In the genomic region with DNA sequence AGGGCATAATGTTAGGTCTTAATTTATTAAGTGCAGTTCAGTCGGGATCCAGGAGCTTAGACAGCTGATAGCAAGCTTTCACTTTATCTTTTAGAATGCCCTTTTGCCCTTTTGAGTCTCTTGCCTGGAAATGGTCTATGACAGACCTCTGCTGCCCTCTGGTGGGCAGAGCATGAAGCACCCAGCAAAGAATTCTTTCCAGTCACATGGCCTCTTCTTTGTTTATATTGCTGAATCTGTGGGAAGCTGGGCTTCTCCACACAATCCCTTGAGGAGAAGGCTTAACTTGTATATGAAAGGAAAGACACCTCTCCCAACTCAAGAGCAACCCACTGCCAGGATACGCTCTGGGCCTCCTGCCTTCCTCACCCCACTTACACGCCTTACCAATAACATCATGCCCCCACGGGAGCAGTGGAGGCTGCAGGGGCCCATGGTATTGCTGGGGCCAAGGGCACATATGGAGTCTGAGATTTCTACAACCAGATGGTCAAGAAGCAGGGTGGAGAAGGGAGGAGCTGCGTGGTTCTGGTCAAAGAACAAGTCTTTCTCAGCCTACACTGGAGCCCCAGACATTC, we compare ENCODE assay signal across 8 cellular contexts. TPM values are rescaled to one million over a fixed set of nuclear protein-coding genes. Genes with fewer than 3 reads are reported as not detected.
DNase-seq lines count a peak whose midpoint lies in the region; ATAC-seq and TF ChIP-seq lines count a peak whose summit lies in the region.

No MANE protein-coding gene starts in this region.

- H3K4me1 Mint-ChIP-seq in activated CD4-positive, alpha-beta T cell treated with anti-CD3 and anti-CD28 coated beads, Interleukin-2, amount 10 ng/mL, durations not matched to agents 7 days and 5 days: peaks cover 4% of the 10 kb centered on the region

- H3K4me3 Mint-ChIP-seq in activated CD4-positive, alpha-beta T cell treated with anti-CD3 and anti-CD28 coated beads, Interleukin-2, amount 10 ng/mL, durations not matched to agents 7 days and 5 days: no peak overlapping the region

- CTCF ChIA-PET in activated CD4-positive, alpha-beta T cell treated with anti-CD3 and anti-CD28 coated beads, Interleukin-2, amount 10 ng/mL, durations not matched to agents 7 days and 5 days (lab: Charles Lee): interaction anchor here (0.6 to 2.4 kb wide), 33 partner anchors 9 to 675 kb away, joined by 3 to 15 read pairs (median 4); a partner anchor contains a TSS

- no peaks in the 10 kb centered on the region for H3K9me3 ChIP-seq in BLaER1 treated with 17β-estradiol and CSF1 and Interleukin-3, amounts not matched to agents 10 nM and 100 nM (replicated peaks in 1 of 11)
- H3K9me3 ChIP-seq in lower lobe of right lung: no peaks in the 10 kb centered on the region

- peak; percentile 91 for TF ChIP-seq CTCF in HFF-Myc (IDR thresholded peaks at IDR 0.05; ENCODE audit: low read depth, low read length, missing control alignments)
- TF ChIP-seq CTCF in lower lobe of right lung (IDR thresholded peaks at IDR 0.05): peak; percentile 95

- peaks cover 6 to 21% (median 10%) of the 10 kb centered on the region in 10 experiments for H3K4me1 ChIP-seq in BLaER1 treated with 17β-estradiol and CSF1 and Interleukin-3, amounts not matched to agents 10 nM and 100 nM
- peaks cover 12% of the 10 kb centered on the region for H3K4me1 ChIP-seq in lower lobe of right lung

- peak overlapping the region; percentile 21 to 80 (median 46); a peak in 20 of 22 replicates for H3K4me2 ChIP-seq in BLaER1 treated with 17β-estradiol and CSF1 and Interleukin-3, amounts not matched to agents 10 nM and 100 nM

- H3K9ac ChIP-seq in BLaER1 treated with 17β-estradiol and CSF1 and Interleukin-3, amounts not matched to agents 10 nM and 100 nM: peak overlapping the region in 10 of 11 experiments; percentile 21 to 71 (median 50); a peak in 18 of 22 replicates

- H3K27ac ChIP-seq in BLaER1 treated with 17β-estradiol and CSF1 and Interleukin-3, amounts not matched to agents 10 nM and 100 nM: peak overlapping the region in 9 of 11 experiments; percentile 27 to 75 (median 57); a peak in 17 of 22 replicates
- H3K27ac ChIP-seq in lower lobe of right lung: peak overlapping the region; percentile 43

- intact Hi-C loops in lower lobe of right lung (cut with DNase I): loop anchor here (10.0 kb wide), 1 partner anchor 226 kb away; a partner anchor contains a TSS

- no peak overlapping the region for H3K27ac Mint-ChIP-seq in activated CD4-positive, alpha-beta T cell treated with anti-CD3 and anti-CD28 coated beads, Interleukin-2, amount 10 ng/mL, durations not matched to agents 7 days and 5 days

- no peaks in the 10 kb centered on the region for H3K36me3 ChIP-seq in BLaER1 treated with 17β-estradiol and CSF1 and Interleukin-3, amounts not matched to agents 10 nM and 100 nM
- H3K36me3 ChIP-seq in lower lobe of right lung: no peaks in the 10 kb centered on the region

- no peaks in the 10 kb centered on the region for H3K9me3 Mint-ChIP-seq in activated CD4-positive, alpha-beta T cell treated with anti-CD3 and anti-CD28 coated beads, Interleukin-2, amount 10 ng/mL, durations not matched to agents 7 days and 5 days

- H3K27me3 Mint-ChIP-seq in activated CD4-positive, alpha-beta T cell treated with anti-CD3 and anti-CD28 coated beads, Interleukin-2, amount 10 ng/mL, durations not matched to agents 7 days and 5 days: peaks cover 2% of the 10 kb centered on the region

- H3K27me3 ChIP-seq in BLaER1 treated with 17β-estradiol and CSF1 and Interleukin-3, amounts not matched to agents 10 nM and 100 nM: no peaks in the 10 kb centered on the region
- no peaks in the 10 kb centered on the region for H3K27me3 ChIP-seq in lower lobe of right lung (ENCODE audit: low read depth)

- H3K4me3 ChIP-seq in BLaER1 treated with 17β-estradiol and CSF1 and Interleukin-3, amounts not matched to agents 10 nM and 100 nM: no peak overlapping the region
- no peak overlapping the region for H3K4me3 ChIP-seq in HFF-Myc (replicated peaks; ENCODE audit: low read depth, low read length)
- H3K4me3 ChIP-seq in lower lobe of right lung: no peak overlapping the region

- H3K36me3 Mint-ChIP-seq in activated CD4-positive, alpha-beta T cell treated with anti-CD3 and anti-CD28 coated beads, Interleukin-2, amount 10 ng/mL, durations not matched to agents 7 days and 5 days (ENCODE audit: low read depth): no peaks in the 10 kb centered on the region

- POLR2A ChIA-PET in activated CD4-positive, alpha-beta T cell treated with anti-CD3 and anti-CD28 coated beads, Interleukin-2, amount 10 ng/mL, durations not matched to agents 7 days and 5 days (lab: Charles Lee): interaction anchor here (0.7 kb wide), 1 partner anchor 315 kb away, joined by 3 read pairs; no protein-coding TSS in a partner anchor

- DNase-seq in HFF-Myc (ENCODE audit: extremely low read depth, low read depth): peak; percentile 74
- peak; percentile 76 to 91 for DNase-seq in NCI-H526 (lab: John Stamatoyannopoulos, UW)
- peak; percentile 85 for DNase-seq in activated CD4-positive, alpha-beta T cell treated with anti-CD3 and anti-CD28 coated beads, Interleukin-2, amount 10 ng/mL, durations not matched to agents 7 days and 5 days
- peak; percentile 51 to 71 for DNase-seq in dermis microvascular lymphatic vessel endothelial cell (ENCODE audit: low read depth in 2 of 2)
- DNase-seq in lower lobe of right lung: peak; percentile 77
- DNase-seq in stimulated activated CD4-positive, alpha-beta T cell treated with anti-CD3 and anti-CD28 coated beads, TNF-alpha, amount 100 ng/mL, for 1 hour (ENCODE audit: low read depth in 3 of 3, low spot score in 1 of 3): peak; percentile 57 to 74 (median 61)

- ATAC-seq in lower lobe of right lung: peak; percentile 87 to 93
- no peak for ATAC-seq in HG03520 (IDR thresholded peaks at IDR 0.05; ENCODE audit: unreplicated experiment)

- H4K20me1 ChIP-seq in BLaER1 treated with 17β-estradiol and CSF1 and Interleukin-3, amounts not matched to agents 10 nM and 100 nM: no peaks in the 10 kb centered on the region

RNA-seq across cellular contexts. Expression of a gene that starts 20.4 kb away (rescaled TPM):
- not detected for total RNA-seq in activated CD4-positive, alpha-beta T cell treated with anti-CD3 and anti-CD28 coated beads, Interleukin-2, amount 10 ng/mL, durations not matched to agents 7 days and 5 days
- total RNA-seq in dermis microvascular lymphatic vessel endothelial cell: not detected in 2 replicates
- total RNA-seq in lower lobe of right lung: 3.4 TPM

RNA-seq across cellular contexts. Expression of a gene that starts 20.5 kb away (rescaled TPM):
- 10 to 100 TPM; 32.0 to 33.5 TPM for total RNA-seq in activated CD4-positive, alpha-beta T cell treated with anti-CD3 and anti-CD28 coated beads, Interleukin-2, amount 10 ng/mL, durations not matched to agents 7 days and 5 days
- total RNA-seq in dermis microvascular lymphatic vessel endothelial cell: 13.9 and 16.2 TPM in 2 replicates
- 30.8 TPM for total RNA-seq in lower lobe of right lung

RNA-seq across cellular contexts. Expression of a gene that starts 41.2 kb away (rescaled TPM):
- total RNA-seq in activated CD4-positive, alpha-beta T cell treated with anti-CD3 and anti-CD28 coated beads, Interleukin-2, amount 10 ng/mL, durations not matched to agents 7 days and 5 days: 100 to 1,000 TPM; 232 to 244 TPM
- 9.6 and 17.1 TPM in 2 replicates for total RNA-seq in dermis microvascular lymphatic vessel endothelial cell
- total RNA-seq in lower lobe of right lung: 3.5 TPM

RNA-seq across cellular contexts. Expression of a gene that starts 49.1 kb away (rescaled TPM):
- not detected for total RNA-seq in activated CD4-positive, alpha-beta T cell treated with anti-CD3 and anti-CD28 coated beads, Interleukin-2, amount 10 ng/mL, durations not matched to agents 7 days and 5 days
- total RNA-seq in dermis microvascular lymphatic vessel endothelial cell (not detected in 2 replicates), lower lobe of right lung (not detected)

RNA-seq across cellular contexts. Expression of a gene that starts 55.8 kb away (rescaled TPM):
- total RNA-seq in activated CD4-positive, alpha-beta T cell treated with anti-CD3 and anti-CD28 coated beads, Interleukin-2, amount 10 ng/mL, durations not matched to agents 7 days and 5 days: not detected
- total RNA-seq in dermis microvascular lymphatic vessel endothelial cell: 0.13 TPM in 1 of 2 replicates, not detected in the other
- total RNA-seq in lower lobe of right lung: not detected

Comparison
In these comparisons a context has a peak if more than half of its experiments do, and no peak if none do; other contexts are left out.
1. RNA of a gene that starts 41.2 kb away (total RNA-seq): 232 to 244 TPM in activated CD4-positive, alpha-beta T cell treated with anti-CD3 and anti-CD28 coated beads, Interleukin-2, amount 10 ng/mL, durations not matched to agents 7 days and 5 days; 9.6 to 17.1 TPM in dermis microvascular lymphatic vessel endothelial cell and 3.5 TPM in lower lobe of right lung (single experiment); every median in the first group is over 10 times any median in the second.
2. Peak in every context shown above with its lines, with median percentiles within 50 percentile points of each other: DNase-seq.